In the genomic region with DNA sequence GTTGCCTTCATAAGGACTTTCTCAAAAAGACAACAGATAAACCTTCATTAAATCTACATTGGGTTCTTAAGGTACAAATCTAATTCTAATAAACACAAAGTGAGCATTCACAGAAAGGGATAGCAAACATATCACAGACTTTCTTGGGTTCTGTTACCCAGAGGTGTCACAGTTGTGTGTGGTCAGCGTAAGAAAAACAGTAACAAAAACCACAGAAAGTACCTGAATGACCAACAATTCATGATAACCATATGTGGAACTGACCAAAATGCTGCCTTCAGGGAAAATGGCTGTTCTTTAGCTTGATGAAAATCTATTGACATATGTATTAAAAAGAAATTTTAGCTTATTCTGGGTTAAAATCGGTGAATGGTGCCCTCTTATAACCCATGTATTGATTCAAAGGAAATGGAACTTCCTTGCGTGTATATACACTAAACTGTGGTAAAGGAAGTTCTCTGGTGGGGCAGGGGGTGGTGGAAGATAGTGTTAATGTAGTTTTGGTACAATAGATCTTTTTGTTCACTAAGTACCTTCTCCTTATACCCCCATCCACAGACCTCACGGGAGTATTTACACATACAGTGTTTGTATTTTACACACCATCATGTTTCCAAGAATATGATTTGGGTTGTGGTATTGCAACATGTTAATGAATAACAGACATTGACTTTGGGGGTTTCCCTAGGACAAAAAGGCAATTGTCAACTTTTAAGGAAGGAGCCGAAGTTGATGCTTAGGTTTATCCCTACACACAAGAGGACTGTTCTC, we compare ENCODE assay signal across 14 cellular contexts.
DNase-seq lines count a peak whose midpoint lies in the region; ATAC-seq, FAIRE-seq and TF ChIP-seq lines count a peak whose summit lies in the region.
"Had no signal": no experiment of that assay in that cellular context is flagged by ENCODE, and none has a peak within 500 bp of the region (broad histone marks: within the 10 kb centered on the region; RNA-seq: fewer than 3 reads in every experiment).

No MANE protein-coding gene starts in this region.

- no peak overlapping the region for H3K9ac ChIP-seq in GM12878 (ENCODE audit: control insufficient read depth, insufficient read depth, low read length)
- H3K9ac ChIP-seq in kidney (ENCODE audit: low read length in 2 of 2) = no peak overlapping the region
- no peak overlapping the region for H3K9ac ChIP-seq in mesenchymal stem cell (ENCODE audit: low read length)

- no peaks in the 10 kb centered on the region for H3K79me2 ChIP-seq in GM12878 (ENCODE audit: control insufficient read depth, insufficient read depth, low read length)

- CTCF ChIA-PET in GM12878 (lab: Yijun Ruan, JAX) = no interaction called here

- no peak for FAIRE-seq in GM12878 (lab: Jason Lieb, UNC)
- FAIRE-seq in kidney (lab: Jason Lieb, UNC) = no peak
- FAIRE-seq: GM12891 had no signal

- H3K4me3 ChIP-seq in GM12878 = no peak overlapping the region
- H3K4me3 ChIP-seq in kidney (ENCODE audit: low read length in 2 of 2) = no peak overlapping the region
- no peak overlapping the region for H3K4me3 ChIP-seq in mesenchymal stem cell (ENCODE audit: insufficient read depth in 1 of 2, low read depth in 1 of 2, low read length in 2 of 2)
- H3K4me3 ChIP-seq: dorsolateral prefrontal cortex had no signal

- H4K20me1 ChIP-seq in GM12878 (ENCODE audit: control insufficient read depth, insufficient read depth) = no peaks in the 10 kb centered on the region

- H3K9me3 ChIP-seq in GM12878 (replicated peaks; ENCODE audit: control insufficient read depth, insufficient read depth, low read length) = no peaks in the 10 kb centered on the region
- no peaks in the 10 kb centered on the region for H3K9me3 ChIP-seq in kidney (ENCODE audit: control insufficient read depth in 1 of 2, low read length in 2 of 2)
- H3K9me3 ChIP-seq in mesenchymal stem cell (ENCODE audit: control insufficient read depth, low read length) = no peaks in the 10 kb centered on the region

- H3K27me3 ChIP-seq in GM12878 (replicated peaks in 1 of 2; ENCODE audit: control insufficient read depth in 2 of 2, insufficient read depth in 2 of 2, low read length in 1 of 2) = no peaks in the 10 kb centered on the region
- no peaks in the 10 kb centered on the region for H3K27me3 ChIP-seq in mesenchymal stem cell (ENCODE audit: control insufficient read depth in 1 of 2, insufficient read depth in 1 of 2, low read length in 2 of 2)
- H3K27me3 ChIP-seq: dorsolateral prefrontal cortex had no signal

- H3K14ac ChIP-seq in mesenchymal stem cell (ENCODE audit: low read length in 2 of 2) = no peak overlapping the region

- RAD21 ChIA-PET in GM12878 (lab: Charles Lee; ENCODE audit: unreplicated experiment) = no interaction called here

- DNase-seq in GM12878 (ENCODE audit: low read depth, low spot score) (no peak), kidney (no peak), mesenchymal stem cell (no peak), MV-4-11 (lab: John Stamatoyannopoulos, UW) (no peak)
- DNase-seq in NK-92 treated with Interleukin-12 subunit alpha and Interleukin-12 subunit beta, amount 100 ng/mL, for 24 hours (lab: John Stamatoyannopoulos, UW) = no peak
- DNase-seq: aorta; dorsolateral prefrontal cortex; KBM-7; left cardiac atrium; stimulated activated CD4-positive, alpha-beta T cell treated with anti-CD3 and anti-CD28 coated beads, Interleukin-15, amount 100 ng/mL, for 24 hours had no signal

- H3K27ac ChIP-seq in GM12878 (ENCODE audit: control insufficient read depth, insufficient read depth) (no peak overlapping the region), kidney (ENCODE audit: low read depth in 2 of 2, low read length in 2 of 2) (no peak overlapping the region), mesenchymal stem cell (ENCODE audit: low read length, poor library complexity, severe bottlenecking) (no peak overlapping the region)
- H3K27ac ChIP-seq: dorsolateral prefrontal cortex had no signal

- no peak overlapping the region for H2AK5ac ChIP-seq in mesenchymal stem cell (ENCODE audit: low read length, severe bottlenecking)

- POLR2A ChIA-PET in GM12878 (lab: Charles Lee) = interaction anchor here (0.5 kb wide), 1 partner anchor 192 kb away, joined by 3 read pairs; no protein-coding TSS in a partner anchor

- no peaks in the 10 kb centered on the region for H3K4me1 ChIP-seq in GM12878 (ENCODE audit: control insufficient read depth, insufficient read depth, low read length)
- H3K4me1 ChIP-seq in kidney (ENCODE audit: control insufficient read depth in 1 of 2, insufficient read depth in 1 of 2, low read depth in 1 of 2, low read length in 2 of 2) = no peaks in the 10 kb centered on the region
- no peaks in the 10 kb centered on the region for H3K4me1 ChIP-seq in mesenchymal stem cell (ENCODE audit: control insufficient read depth, insufficient read depth, low read depth, low read length)

- TF ChIP-seq RAD21 in GM12878 (IDR thresholded peaks at IDR 0.05; ENCODE audit: insufficient read depth, low read depth, low read length) = no peak

- H2AFZ ChIP-seq in GM12878 (ENCODE audit: control insufficient read depth, low read depth, low read length) (no peak overlapping the region), mesenchymal stem cell (ENCODE audit: low read depth, low read length) (no peak overlapping the region)

- no peak overlapping the region for H4K8ac ChIP-seq in mesenchymal stem cell (ENCODE audit: low read length)

- SMC1A ChIA-PET in GM12878 (lab: Charles Lee; ENCODE audit: uncharacterized antibody, unreplicated experiment) = interaction anchor here (1.1 kb wide), 1 partner anchor 15 kb away, joined by 3 read pairs; no protein-coding TSS in a partner anchor

- no peak overlapping the region for H3K23ac ChIP-seq in mesenchymal stem cell (ENCODE audit: low read length in 2 of 2)

- TF ChIP-seq POLR2A in GM12878 (IDR thresholded peaks at IDR 0.05; ENCODE audit: low read depth, low read length) = no peak

- peak; percentile 98 for ATAC-seq in GM18520 (IDR thresholded peaks at IDR 0.05; ENCODE audit: unreplicated experiment)
- ATAC-seq in GM21529 (IDR thresholded peaks at IDR 0.05; ENCODE audit: unreplicated experiment) = peak; percentile 71
- peak; percentile 83 for ATAC-seq in HG03159 (IDR thresholded peaks at IDR 0.05; ENCODE audit: unreplicated experiment)
- peak; percentile 92 for ATAC-seq in GM12878
- ATAC-seq: left cardiac atrium had no signal

- in situ Hi-C loops in GM12878 (cut with MboI) = no loop called here

- no peaks in the 10 kb centered on the region for H3K36me3 ChIP-seq in GM12878 (ENCODE audit: control insufficient read depth in 2 of 2, insufficient read depth in 2 of 2, low read length in 1 of 2)
- no peaks in the 10 kb centered on the region for H3K36me3 ChIP-seq in kidney (ENCODE audit: control insufficient read depth in 1 of 2, insufficient read depth in 2 of 2, low read length in 2 of 2)
- H3K36me3 ChIP-seq in mesenchymal stem cell (ENCODE audit: control insufficient read depth in 1 of 2, insufficient read depth in 2 of 2, low read depth in 1 of 2, low read length in 2 of 2) = peaks cover 7 to 15% of the 10 kb centered on the region in 2 experiments

- WGBS in GM12878 (ENCODE audit: insufficient coverage, insufficient replicate concordance, low lambda C conversion rate, missing lambda C conversion rate) = 26% methylated on average over 5 of the region's 5 CpGs
- 97% methylated on average over 3 of the region's 5 CpGs for WGBS in mesenchymal stem cell

- TF ChIP-seq EP300 in GM12878 (IDR thresholded peaks at IDR 0.05; ENCODE audit: borderline replicate concordance in 1 of 2, control insufficient read depth in 1 of 2, low read depth in 2 of 2, low read length in 2 of 2) = peak; percentile 34 to 36; a peak in 1 of 4 replicates

- H4K91ac ChIP-seq in mesenchymal stem cell (ENCODE audit: low read length) = no peak overlapping the region

- TF ChIP-seq CTCF in GM12878 (IDR thresholded peaks at IDR 0.05 in 2 of 3, conservative IDR thresholded peaks at IDR 0.05 in 1 of 3; ENCODE audit: control insufficient read depth in 2 of 3, extremely low read depth in 1 of 3, insufficient read depth in 1 of 3, low read depth in 3 of 3, low read length in 3 of 3) (no peak), kidney (IDR thresholded peaks at IDR 0.05; ENCODE audit: borderline replicate concordance, extremely low read depth, insufficient read depth) (no peak)

- no peak overlapping the region for H3K18ac ChIP-seq in mesenchymal stem cell (ENCODE audit: low read depth in 1 of 2, low read length in 2 of 2)

- no peak overlapping the region for H2BK120ac ChIP-seq in mesenchymal stem cell (ENCODE audit: low read depth, low read length)

- H3K79me1 ChIP-seq in mesenchymal stem cell (replicated peaks; ENCODE audit: low read length, poor library complexity, severe bottlenecking) = peaks cover 3% of the 10 kb centered on the region

- H3K4me2 ChIP-seq in GM12878 (ENCODE audit: control insufficient read depth, insufficient read depth) (no peak overlapping the region), mesenchymal stem cell (ENCODE audit: low read length, poor library complexity, severe bottlenecking) (no peak overlapping the region)

- no peak overlapping the region for H3K4ac ChIP-seq in mesenchymal stem cell (ENCODE audit: low read depth in 1 of 2, low read length in 2 of 2)

- H2BK15ac ChIP-seq in mesenchymal stem cell (ENCODE audit: low read depth, poor library complexity, severe bottlenecking) = no peak overlapping the region

- BruUV-seq in GM12878 (replicated peaks; lab: Mats Ljungman, UMichigan) = no TSS peak

- no peak overlapping the region for H2BK12ac ChIP-seq in mesenchymal stem cell (ENCODE audit: low read length in 2 of 2)

- H2BK5ac ChIP-seq in mesenchymal stem cell (ENCODE audit: low read depth, low read length, poor library complexity, severe bottlenecking) = no peak overlapping the region

- intact Hi-C loops in GM12878 (cut with micrococcal nuclease; ENCODE audit: unreplicated experiment) = no loop called here
- intact Hi-C loops in kidney (cut with DNase I) = no loop called here

TF ChIP-seq in GM12878, 131 proteins besides CTCF, POLR2A, EP300 and RAD21 (continues in another document):
- TF ChIP-seq FOXM1 (IDR thresholded peaks at IDR 0.05; ENCODE audit: low read depth, low read length) (no peak), HCFC1 (IDR thresholded peaks at IDR 0.05; ENCODE audit: low read length) (no peak), MYB (IDR thresholded peaks at IDR 0.05; ENCODE audit: borderline replicate concordance, low read depth, low read length) (no peak), CBX5 (IDR thresholded peaks at IDR 0.05; ENCODE audit: low read depth) (no peak), CREM (IDR thresholded peaks at IDR 0.05; ENCODE audit: low read depth) (no peak), IKZF2 (IDR thresholded peaks at IDR 0.05) (peak in 1 of 2 experiments; percentile 22; a peak in 1 of 4 replicates)
